ENCODE assay signal across 33 cellular contexts in the genomic region with DNA sequence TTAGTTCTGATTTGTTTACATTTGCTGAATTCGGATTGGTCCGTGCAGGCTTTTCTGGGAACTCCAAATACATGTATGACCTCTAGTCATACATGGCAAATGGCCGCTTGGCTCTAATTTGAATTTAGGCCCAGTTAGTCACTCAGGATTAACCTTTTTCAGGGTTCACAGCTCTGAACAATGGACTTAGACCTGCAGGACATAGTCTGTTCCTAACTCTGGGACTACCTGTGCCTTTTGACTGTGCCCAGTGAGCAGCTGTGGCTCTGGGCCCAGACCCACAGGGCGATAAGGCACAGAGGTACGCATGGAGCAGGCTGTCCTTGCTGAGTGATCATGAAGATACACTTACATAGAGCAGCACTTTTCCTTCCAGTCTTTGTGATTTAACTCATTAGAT. TPM values are rescaled to one million over a fixed set of nuclear protein-coding genes. Genes with fewer than 3 reads are reported as not detected.
"Had no signal": no experiment of that assay in that cellular context is flagged by ENCODE, and none has a peak within 500 bp of the region (broad histone marks: within the 10 kb centered on the region; RNA-seq: fewer than 3 reads in every experiment).

No MANE protein-coding gene starts in this region.

- H3K36me3 ChIP-seq: adrenal gland, breast epithelium, SJSA1 had no signal

- DNase-seq: activated CD4-positive, alpha-beta T cell treated with anti-CD3 and anti-CD28 coated beads for 36 hours; activated CD4-positive, alpha-beta T cell treated with anti-CD3 and anti-CD28 coated beads, Interleukin-2, amount 10 ng/mL, durations not matched to agents 7 days and 5 days; activated CD4-positive, alpha-beta T cell treated with anti-CD3 and anti-CD28 coated beads, Interleukin-2, amount 50 U/mL, for 48 hours; activated CD8-positive, alpha-beta T cell treated with anti-CD3 and anti-CD28 coated beads, Interleukin-2, amount 10 ng/mL, durations not matched to agents 7 days and 5 days; activated gamma-delta T cell treated with Interleukin-2 at 50 U/mL for 16 hours; activated naive CD4-positive, alpha-beta T cell treated with anti-CD3 and anti-CD28 coated beads for 36 hours; activated T-cell treated with anti-CD3 and anti-CD28 coated beads for 4 hours; activated T-cell treated with anti-CD3 and anti-CD28 coated beads, Interleukin-2, amount 50 U/mL, for 4 hours; adrenal gland; caudate nucleus; MM.1S; MV-4-11; NCI-H1092; NCI-H1436 treated with DMSO at 0.1 percent for 48 hours; NCI-H1694 treated with DMSO at 0.1 percent for 48 hours; NCI-H2029; NCI-H510A; NCI-H526; NCI-H748 treated with DMSO at 0.1 percent for 48 hours; SHP77 treated with DMSO at 0.1 percent for 48 hours; SK-N-SH had no signal

- H3K9ac ChIP-seq: KMS-11, SK-N-SH had no signal

- FAIRE-seq: astrocyte, TTC549 had no signal

- H3K27me3 ChIP-seq: body of pancreas, breast epithelium, SJSA1 had no signal

- H3K4me3 ChIP-seq: adrenal gland, body of pancreas, breast epithelium, SJSA1 had no signal

- H3K9me2 ChIP-seq: SK-N-SH had no signal

- ATAC-seq: activated CD4-positive, alpha-beta T cell treated with anti-CD3 and anti-CD28 coated beads for 36 hours; activated CD4-positive, CD25-positive, alpha-beta regulatory T cell treated with anti-CD3 and anti-CD28 coated beads, Interleukin-2, amount 50 U/mL, for 24 hours; activated CD8-positive, alpha-beta T cell treated with anti-CD3 and anti-CD28 coated beads, Interleukin-2, amount 10 ng/mL, durations not matched to agents 7 days and 5 days; activated naive CD4-positive, alpha-beta T cell treated with anti-CD3 and anti-CD28 coated beads, Interleukin-2, amount 50 U/mL, for 72 hours; activated T-cell treated with anti-CD3 and anti-CD28 coated beads, Interleukin-2, amount 50 U/mL, for 4 hours; body of pancreas; WTC11 had no signal

- H3K9me3 ChIP-seq: adrenal gland, body of pancreas, breast epithelium, SJSA1, SK-N-SH had no signal

- H3K4me2 ChIP-seq: KMS-11, SK-N-SH had no signal

- H3K4me1 ChIP-seq: adrenal gland, body of pancreas, breast epithelium, SJSA1 had no signal

- H3K27ac ChIP-seq: adrenal gland, body of pancreas, breast epithelium, KMS-11, SJSA1 had no signal

RNA-seq across cellular contexts. Expression of a gene that starts 28.5 kb away (rescaled TPM):
- total RNA-seq: activated CD4-positive, alpha-beta T cell treated with anti-CD3 and anti-CD28 coated beads for 36 hours; activated CD4-positive, alpha-beta T cell treated with anti-CD3 and anti-CD28 coated beads, Interleukin-2, amount 10 ng/mL, durations not matched to agents 7 days and 5 days; activated CD8-positive, alpha-beta T cell treated with anti-CD3 and anti-CD28 coated beads, Interleukin-2, amount 10 ng/mL, durations not matched to agents 7 days and 5 days; activated naive CD4-positive, alpha-beta T cell treated with anti-CD3 and anti-CD28 coated beads for 36 hours; activated T-cell treated with anti-CD3 and anti-CD28 coated beads, Interleukin-2, amount 50 U/mL, for 4 hours; activated T-helper 1 cell treated with anti-CD3 and anti-CD28 coated beads, Interleukin-12 subunit alpha, Interleukin-12 subunit beta, Interleukin-2, Interleukin-4 antibody, amounts not matched to agents 30 ng/mL and 10 ng/mL and 1 ng/mL, durations not matched to agents 14 hours and 24 hours and 36 hours; adrenal gland; astrocyte; body of pancreas; breast epithelium; OCI-LY7; SJSA1 had no signal
- polyA plus RNA-seq: adrenal gland, SK-N-SH had no signal

RNA-seq across cellular contexts. Expression of a gene that starts 38.4 kb away (rescaled TPM):
- total RNA-seq: activated CD4-positive, alpha-beta T cell treated with anti-CD3 and anti-CD28 coated beads for 36 hours; activated CD4-positive, alpha-beta T cell treated with anti-CD3 and anti-CD28 coated beads, Interleukin-2, amount 10 ng/mL, durations not matched to agents 7 days and 5 days; activated CD8-positive, alpha-beta T cell treated with anti-CD3 and anti-CD28 coated beads, Interleukin-2, amount 10 ng/mL, durations not matched to agents 7 days and 5 days; activated naive CD4-positive, alpha-beta T cell treated with anti-CD3 and anti-CD28 coated beads for 36 hours; activated naive CD4-positive, alpha-beta T cell treated with anti-CD3 and anti-CD28 coated beads, Interleukin-2, amount 50 U/mL, for 72 hours; activated T-cell treated with anti-CD3 and anti-CD28 coated beads, Interleukin-2, amount 50 U/mL, for 4 hours; activated T-helper 1 cell treated with anti-CD3 and anti-CD28 coated beads, Interleukin-12 subunit alpha, Interleukin-12 subunit beta, Interleukin-2, Interleukin-4 antibody, amounts not matched to agents 30 ng/mL and 10 ng/mL and 1 ng/mL, durations not matched to agents 14 hours and 24 hours and 36 hours; adrenal gland; astrocyte; body of pancreas; breast epithelium; LHCN-M2; OCI-LY7; SJSA1; WTC11 had no signal
- polyA plus RNA-seq: adrenal gland, SK-N-SH had no signal
